Comparison of ENCODE assay signal across 24 cellular contexts in genomic region chr1:21521717-21522060, GRCh38. TPM values are rescaled to one million over a fixed set of nuclear protein-coding genes. Genes with fewer than 3 reads are reported as not detected.
DNase-seq lines count a peak whose midpoint lies in the region; ATAC-seq, FAIRE-seq and TF ChIP-seq lines count a peak whose summit lies in the region.
"Had no signal": no experiment of that assay in that cellular context is flagged by ENCODE, and none has a peak within 500 bp of the region (broad histone marks: within the 10 kb centered on the region; RNA-seq: fewer than 3 reads in every experiment).

No MANE protein-coding gene starts in this region.

- no peak for TF ChIP-seq POLR2A in A549 (IDR thresholded peaks at IDR 0.05; ENCODE audit: low read length)
- no peak for TF ChIP-seq POLR2A in K562 (conservative IDR thresholded peaks at IDR 0.05)

- no peaks in the 10 kb centered on the region for H3K79me2 ChIP-seq in Karpas-422 (ENCODE audit: low read length)
- H3K79me2 ChIP-seq in K562 (ENCODE audit: control insufficient read depth, insufficient read depth, low read length) = no peaks in the 10 kb centered on the region

- H3K9me3 ChIP-seq in A549 (no peaks in the 10 kb centered on the region), Karpas-422 (ENCODE audit: low read length) (no peaks in the 10 kb centered on the region), K562 (replicated peaks; ENCODE audit: control insufficient read depth, insufficient read depth, low read depth, low read length) (no peaks in the 10 kb centered on the region)
- no peaks in the 10 kb centered on the region for H3K9me3 ChIP-seq in BLaER1 treated with 17β-estradiol and CSF1 and Interleukin-3, amounts not matched to agents 10 nM and 100 nM (replicated peaks in 1 of 11)

- H3K9ac ChIP-seq in BLaER1 treated with 17β-estradiol and CSF1 and Interleukin-3, amounts not matched to agents 10 nM and 100 nM = no peak overlapping the region
- H3K9ac ChIP-seq in Karpas-422 (ENCODE audit: low read length) (peak overlapping the region; percentile 51; the same call in 1 of the 2 replicates), K562 (ENCODE audit: insufficient read depth in 1 of 2, low read depth in 2 of 2, low read length in 2 of 2) (no peak overlapping the region)

- FAIRE-seq in A549 (lab: Jason Lieb, UNC) (no peak), K562 (lab: Jason Lieb, UNC) (no peak)
- FAIRE-seq: A204.1, GM12891, GM18507 had no signal

- TF ChIP-seq EP300 in A549 (IDR thresholded peaks at IDR 0.05) (no peak), K562 (IDR thresholded peaks at IDR 0.05; ENCODE audit: low read length) (no peak)

- no peaks in the 10 kb centered on the region for H3K9me2 ChIP-seq in Karpas-422 (replicated peaks; ENCODE audit: insufficient read depth, low read length)

- H4K20me1 ChIP-seq in BLaER1 treated with 17β-estradiol and CSF1 and Interleukin-3, amounts not matched to agents 10 nM and 100 nM = peaks cover 0 to 4% (median 0%) of the 10 kb centered on the region in 11 experiments; a peak in 4 of 22 replicates
- H4K20me1 ChIP-seq in Karpas-422 (ENCODE audit: insufficient read depth, low read depth, low read length) (no peaks in the 10 kb centered on the region), K562 (replicated peaks; ENCODE audit: control insufficient read depth, insufficient read depth, low read length) (peaks cover 3% of the 10 kb centered on the region; the same call in 1 of the 2 replicates)

- ATAC-seq in A549 = no peak
- ATAC-seq in K562 = no peak

- TF ChIP-seq CTCF in A549 (IDR thresholded peaks at IDR 0.05) = no peak
- TF ChIP-seq CTCF in K562 (IDR thresholded peaks at IDR 0.05 in 2 of 3, conservative IDR thresholded peaks at IDR 0.05 in 1 of 3; ENCODE audit: insufficient read depth in 2 of 3, low read depth in 1 of 3, low read length in 3 of 3) = no peak
- TF ChIP-seq CTCF in GM13976 (IDR thresholded peaks at IDR 0.05; ENCODE audit: borderline replicate concordance, control extremely low read depth, extremely low read depth, insufficient read depth, missing control alignments) = no peak

- H3K27ac ChIP-seq in A549 (no peak overlapping the region), Karpas-422 (ENCODE audit: low read length) (peak overlapping the region; percentile 98), K562 (ENCODE audit: extremely low read depth, low read depth, low read length) (no peak overlapping the region)
- no peak overlapping the region for H3K27ac ChIP-seq in BLaER1 treated with 17β-estradiol and CSF1 and Interleukin-3, amounts not matched to agents 10 nM and 100 nM

- in situ Hi-C loops in K562 (cut with MboI) = loop anchor here (25.0 kb wide), 1 partner anchor 141 kb away; the partner anchor contains the start of gene RAP1GAP
- in situ Hi-C loops in GM13976 (cut with MboI; ENCODE audit: low sequenced_read_pairs, unreplicated experiment) = no loop called here

- H2AFZ ChIP-seq in Karpas-422 (ENCODE audit: low read length) (no peak overlapping the region), K562 (ENCODE audit: low read depth, low read length) (no peak overlapping the region)

- POLR2A ChIA-PET in A549 (lab: Yijun Ruan, JAX) = no interaction called here
- POLR2A ChIA-PET in K562 (lab: Yijun Ruan, JAX) = interaction anchor here (0.6 kb wide), 1 partner anchor 11 kb away, joined by 3 read pairs; no protein-coding TSS in a partner anchor

- H3K4me3 ChIP-seq in A549 (no peak overlapping the region), Karpas-422 (ENCODE audit: low read length) (no peak overlapping the region), K562 (no peak overlapping the region)
- H3K4me3 ChIP-seq in BLaER1 treated with 17β-estradiol and CSF1 and Interleukin-3, amounts not matched to agents 10 nM and 100 nM = no peak overlapping the region

- no peak overlapping the region for H3K4me2 ChIP-seq in A549
- peak overlapping the region in 7 of 11 experiments; percentile 6 to 66 (median 19); a peak in 9 of 22 replicates for H3K4me2 ChIP-seq in BLaER1 treated with 17β-estradiol and CSF1 and Interleukin-3, amounts not matched to agents 10 nM and 100 nM
- peak overlapping the region; percentile 68 for H3K4me2 ChIP-seq in Karpas-422 (ENCODE audit: low read depth, low read length, poor library complexity, severe bottlenecking)
- H3K4me2 ChIP-seq in K562 (ENCODE audit: insufficient read depth, low read length) = no peak overlapping the region

- peaks cover 0 to 16% (median 0%) of the 10 kb centered on the region in 11 experiments; a peak in 3 of 22 replicates for H3K27me3 ChIP-seq in BLaER1 treated with 17β-estradiol and CSF1 and Interleukin-3, amounts not matched to agents 10 nM and 100 nM
- H3K27me3 ChIP-seq in Karpas-422 (ENCODE audit: low read length) (no peaks in the 10 kb centered on the region), K562 (ENCODE audit: control insufficient read depth in 2 of 2, insufficient read depth in 2 of 2, low read length in 2 of 2) (peaks cover 27 to 62% of the 10 kb centered on the region in 2 experiments; a peak in 4 of 5 replicates)

- intact Hi-C loops in K562 (cut with micrococcal nuclease) = no loop called here

- WGBS in A549 (ENCODE audit: missing lambda C conversion rate) = 93% methylated on average over 4 of the region's 4 CpGs
- 16% methylated on average over 4 of the region's 4 CpGs for WGBS in K562 (ENCODE audit: insufficient coverage, low coverage, missing lambda C conversion rate)

- CTCF ChIA-PET in A549 (lab: Yijun Ruan, JAX) (interaction anchor here (1.2 to 2.4 kb wide), 3 partner anchors 13 to 152 kb away, joined by 3 to 10 read pairs (median 4); no protein-coding TSS in a partner anchor), K562 (lab: Yijun Ruan, JAX; ENCODE audit: low intra/inter-chr PET ratio) (no interaction called here)

- H3K9me1 ChIP-seq in K562 (ENCODE audit: control insufficient read depth, insufficient read depth, low read length) = no peaks in the 10 kb centered on the region

- BruUV-seq in K562 (replicated peaks; lab: Mats Ljungman, UMichigan) = no TSS peak

- H3K36me3 ChIP-seq in BLaER1 treated with 17β-estradiol and CSF1 and Interleukin-3, amounts not matched to agents 10 nM and 100 nM = no peaks in the 10 kb centered on the region
- H3K36me3 ChIP-seq in Karpas-422 (ENCODE audit: insufficient read depth, low read length) (no peaks in the 10 kb centered on the region), K562 (ENCODE audit: control insufficient read depth, insufficient read depth, low read length) (no peaks in the 10 kb centered on the region)

- H3K4me1 ChIP-seq in A549 (no peaks in the 10 kb centered on the region), Karpas-422 (ENCODE audit: low read length) (peaks cover 98% of the 10 kb centered on the region), K562 (replicated peaks in 1 of 2; ENCODE audit: control insufficient read depth in 2 of 2, insufficient read depth in 2 of 2, low read length in 2 of 2) (no peaks in the 10 kb centered on the region)
- peaks cover 41 to 74% (median 67%) of the 10 kb centered on the region in 10 experiments for H3K4me1 ChIP-seq in BLaER1 treated with 17β-estradiol and CSF1 and Interleukin-3, amounts not matched to agents 10 nM and 100 nM

- DNase-seq in A549 (ENCODE audit: low read depth in 1 of 2, low spot score in 1 of 2) (no peak), Karpas-422 (no peak), K562 (ENCODE audit: extremely low read depth in 1 of 4, low spot score in 3 of 4) (no peak), GM13976 (ENCODE audit: low spot score) (no peak), GDM1 (lab: John Stamatoyannopoulos, UW) (no peak), NCI-H226 (no peak), NCI-H2227 treated with DMSO at 0.1 percent for 48 hours (lab: John Stamatoyannopoulos, UW) (no peak)
- DNase-seq: 8988T; AML-193; CD4-positive, alpha-beta memory T cell; CD4-positive, CD25-positive, alpha-beta regulatory T cell; CD8-positive, alpha-beta memory T cell; COR-L47; DMS153; DMS53; DMS79; DND-41; EL; GF-D8 had no signal

- no peak for TF ChIP-seq RAD21 in A549 (conservative IDR thresholded peaks at IDR 0.05 in 1 of 2, IDR thresholded peaks at IDR 0.05 in 1 of 2)
- no peak for TF ChIP-seq RAD21 in K562 (CRISPR knock-in tag; conservative IDR thresholded peaks at IDR 0.05 in 1 of 2, IDR thresholded peaks at IDR 0.05 in 1 of 2)

TF ChIP-seq in A549, 52 proteins besides CTCF, POLR2A, EP300 and RAD21 (continues in another document):
- TF ChIP-seq FOXS1 (CRISPR knock-in tag; IDR thresholded peaks at IDR 0.05) (no peak), CBX2 (IDR thresholded peaks at IDR 0.05; ENCODE audit: borderline replicate concordance, low read depth) (no peak)

TF ChIP-seq in K562, 482 proteins besides CTCF, POLR2A, EP300 and RAD21 (continues in another document):
- peak; percentile 46; the same call in 1 of the 2 replicates for TF ChIP-seq C11orf30 (IDR thresholded peaks at IDR 0.05; ENCODE audit: low read depth)

RNA-seq across cellular contexts. Expression of gene ALPL, which starts 12.5 kb away (rescaled TPM):
- polyA plus RNA-seq in A549 (2011; rRNA removed) (0.06 and 0.19 TPM in 2 replicates), A549 (2017; fragmentation: RNase III; extraction: RNeasy Plus Mini Kit Qiagen cat#74134 plus additional on column Dnase treatment) (0.13 to 0.31 TPM (median 0.14 TPM) in 3 replicates), K562 (2011; rRNA removed) (0.18 and 0.49 TPM in 2 replicates), K562 (2014; fragmentation: Illumina TruSeq; extraction: Trizol) (0.11 and 0.22 TPM in 2 replicates), K562 (2014; fragmentation: Nextera tagmentation; extraction: Ambion mirVana) (under 1 TPM in 1 of 2 experiments, not detected in 1; 0.04 TPM), K562 (2014; rRNA removed) (0.07 TPM in 1 of 2 replicates, not detected in the other)
- 0.32 and 0.36 TPM in 2 replicates for polyA plus RNA-seq in A549 (2012; cell fraction: cytosol; rRNA removed)
- 0.17 and 0.28 TPM in 2 replicates for polyA plus RNA-seq in A549 (2012; cell fraction: nucleus; rRNA removed)
- polyA minus RNA-seq in A549 (2011; rRNA and poly(A)+ RNA removed) = 0.68 TPM in 1 of 2 replicates, not detected in the other
- total RNA-seq in Karpas-422 (2014; rRNA removed; shearing (Covaris generic); ENCODE audit: low replicate concordance) = 0.36 TPM in 1 of 2 replicates, not detected in the other
- 0.40 and 0.95 TPM in 2 replicates for total RNA-seq in K562 (2011; cell fraction: chromatin; rRNA removed; ENCODE audit: low replicate concordance)
- total RNA-seq in K562 (2011; cell fraction: nucleolus; rRNA removed) = 0.13 and 0.33 TPM in 2 replicates
- total RNA-seq in K562 (2011; cell fraction: nucleoplasm; rRNA removed) = 0.29 and 0.38 TPM in 2 replicates
- total RNA-seq in K562 (2014; rRNA removed) (0.12 and 0.14 TPM in 2 replicates), K562 (2014; rRNA removed; fragmentation: Illumina TruSeq; extraction: Trizol) (not detected in 2 replicates), K562 (2015; rRNA removed; fragmentation: Illumina TruSeq; extraction: Trizol) (not detected in 2 replicates), K562 (2021) (0.22 and 0.38 TPM in 2 replicates)
- polyA plus RNA-seq in K562 (2011; cell fraction: cytosol; rRNA removed) = 0.37 and 0.40 TPM in 2 replicates
- polyA plus RNA-seq in K562 (2011; cell fraction: nucleus; rRNA removed) = 0.16 and 0.18 TPM in 2 replicates
- 0.18 and 0.25 TPM in 2 replicates for polyA plus RNA-seq in K562 (2012)
- polyA minus RNA-seq in K562 (2011; rRNA and poly(A)+ RNA removed) = 0.07 and 0.15 TPM in 2 replicates
- not detected in 2 replicates for polyA minus RNA-seq in K562 (2011; cell fraction: cytosol; rRNA and poly(A)+ RNA removed)
- polyA minus RNA-seq in K562 (2011; cell fraction: nucleus; rRNA and poly(A)+ RNA removed) = 0.56 TPM in 1 of 2 replicates, not detected in the other
- total RNA-seq: CD4-positive, alpha-beta memory T cell; CD4-positive, CD25-positive, alpha-beta regulatory T cell; CD8-positive, alpha-beta memory T cell had no signal
- polyA plus RNA-seq: CD14-positive monocyte; CD4-positive, alpha-beta memory T cell; CD4-positive, CD25-positive, alpha-beta regulatory T cell; CD8-positive, alpha-beta memory T cell had no signal

Comparison
In these comparisons a context has a peak if more than half of its experiments do, and no peak if none do; other contexts are left out.
1. H3K4me2 ChIP-seq: peak in BLaER1 treated with 17β-estradiol and CSF1 and Interleukin-3, amounts not matched to agents 10 nM and 100 nM (7 of 11) and Karpas-422 (single experiment); none in A549 (single experiment) and K562 (single experiment).
2. Of the 35 proteins assayed by ChIP-seq in both K562 and A549: peak only in K562: none; only in A549: none; in both: MAFK; in neither: 34.